In genomic region chr11:15114501-15115475, GRCh38 we compare ENCODE assay signal across 8 cellular contexts. TPM values are rescaled to one million over a fixed set of nuclear protein-coding genes. Genes with fewer than 3 reads are reported as not detected.
A peak's percentile ranks its signal among the peaks of the same experiment; 100 is the strongest.
DNase-seq lines count a peak whose midpoint lies in the region; ATAC-seq, FAIRE-seq and TF ChIP-seq lines count a peak whose summit lies in the region.
"Had no signal": no experiment of that assay in that cellular context is flagged by ENCODE, and none has a peak within 500 bp of the region (broad histone marks: within the 10 kb centered on the region; RNA-seq: fewer than 3 reads in every experiment).

INSC (plus strand) TSS chr11:15114923; CDS start chr11:15149175, 34,252 bp downstream.

- H3K79me2 ChIP-seq in astrocyte (ENCODE audit: insufficient read depth, low read length): no peaks in the 10 kb centered on the region

- H3K27me3 ChIP-seq in astrocyte (ENCODE audit: insufficient read depth, low read length): peaks cover 6% of the 10 kb centered on the region

- peak within 1 kb of the TSS; percentile 85 for H3K4me2 ChIP-seq in astrocyte (ENCODE audit: low read length)

- no peaks in the 10 kb centered on the region for H3K9me3 ChIP-seq in astrocyte (ENCODE audit: insufficient read depth, low read depth, low read length)

- H3K4me3 Mint-ChIP-seq in HFFc6 (peak within 1 kb of the TSS; percentile 35; the same call in 1 of the 2 replicates), astrocyte (ENCODE audit: unreplicated experiment) (no peak within 1 kb of the TSS)
- no peak within 1 kb of the TSS for H3K4me3 Mint-ChIP-seq in stimulated activated effector memory CD8-positive, alpha-beta T cell treated with anti-CD3 and anti-CD28 coated beads, Interleukin-12 subunit alpha, Interleukin-12 subunit beta, amount 100 ng/mL, for 72 hours

- peaks cover 4% of the 10 kb centered on the region for H3K4me1 ChIP-seq in astrocyte (ENCODE audit: insufficient read depth, low read length)

- ATAC-seq in stimulated activated effector memory CD8-positive, alpha-beta T cell treated with anti-CD3 and anti-CD28 coated beads, Interleukin-12 subunit alpha, Interleukin-12 subunit beta, amount 100 ng/mL, for 72 hours: no peak
- no peak for ATAC-seq in HG02938 (IDR thresholded peaks at IDR 0.05; ENCODE audit: unreplicated experiment)

- H3K27ac ChIP-seq in astrocyte (ENCODE audit: low read depth, low read length): no peak within 1 kb of the TSS

- H3K36me3 ChIP-seq in astrocyte (ENCODE audit: insufficient read depth, low read length): no peaks in the 10 kb centered on the region

- no peak for DNase-seq in HFFc6
- DNase-seq in astrocyte (ENCODE audit: low read depth): no peak
- DNase-seq in stimulated activated effector memory CD8-positive, alpha-beta T cell treated with anti-CD3 and anti-CD28 coated beads, Interleukin-12 subunit alpha, Interleukin-12 subunit beta, amount 100 ng/mL, for 72 hours (ENCODE audit: low spot score in 2 of 2): no peak
- DNase-seq in germinal center (ENCODE audit: low spot score): no peak
- no peak for DNase-seq in NCI-H2029 (lab: John Stamatoyannopoulos, UW)
- DNase-seq: stimulated activated CD4-positive, alpha-beta T cell treated with anti-CD3 and anti-CD28 coated beads, Interleukin-4, amount 100 ng/mL, for 24 hours had no signal

- H3K4me3 ChIP-seq in astrocyte (ENCODE audit: insufficient read depth, low read depth, low read length) (peak within 1 kb of the TSS; percentile 45), iPS-11a (ENCODE audit: low read depth, low read length) (peak within 1 kb of the TSS; percentile 35)

- H3K9me3 Mint-ChIP-seq in HFFc6 (no peaks in the 10 kb centered on the region), astrocyte (ENCODE audit: unreplicated experiment) (no peaks in the 10 kb centered on the region)
- no peaks in the 10 kb centered on the region for H3K9me3 Mint-ChIP-seq in stimulated activated effector memory CD8-positive, alpha-beta T cell treated with anti-CD3 and anti-CD28 coated beads, Interleukin-12 subunit alpha, Interleukin-12 subunit beta, amount 100 ng/mL, for 72 hours

- H3K27ac Mint-ChIP-seq in HFFc6 (no peak within 1 kb of the TSS), astrocyte (ENCODE audit: unreplicated experiment) (peak within 1 kb of the TSS; percentile 20)
- H3K27ac Mint-ChIP-seq in stimulated activated effector memory CD8-positive, alpha-beta T cell treated with anti-CD3 and anti-CD28 coated beads, Interleukin-12 subunit alpha, Interleukin-12 subunit beta, amount 100 ng/mL, for 72 hours: peak within 1 kb of the TSS; percentile 1

- H3K4me1 Mint-ChIP-seq in HFFc6 (ENCODE audit: low read depth) (peaks cover 12% of the 10 kb centered on the region), astrocyte (ENCODE audit: low read depth, unreplicated experiment) (peaks cover 5% of the 10 kb centered on the region)
- H3K4me1 Mint-ChIP-seq in stimulated activated effector memory CD8-positive, alpha-beta T cell treated with anti-CD3 and anti-CD28 coated beads, Interleukin-12 subunit alpha, Interleukin-12 subunit beta, amount 100 ng/mL, for 72 hours: peaks cover 17% of the 10 kb centered on the region

- peak within 1 kb of the TSS; percentile 55 for H3K9ac ChIP-seq in astrocyte (ENCODE audit: low read length)

- TF ChIP-seq CTCF in HFFc6 (IDR thresholded peaks at IDR 0.05) (no peak), astrocyte (IDR thresholded peaks at IDR 0.05; ENCODE audit: insufficient read depth, low read depth, low read length) (no peak)

- H4K20me1 ChIP-seq in astrocyte (ENCODE audit: insufficient read depth, low read length): no peaks in the 10 kb centered on the region

- H3K36me3 Mint-ChIP-seq in HFFc6 (ENCODE audit: low read depth) (no peaks in the 10 kb centered on the region), astrocyte (ENCODE audit: low read depth, unreplicated experiment) (no peaks in the 10 kb centered on the region)
- no peaks in the 10 kb centered on the region for H3K36me3 Mint-ChIP-seq in stimulated activated effector memory CD8-positive, alpha-beta T cell treated with anti-CD3 and anti-CD28 coated beads, Interleukin-12 subunit alpha, Interleukin-12 subunit beta, amount 100 ng/mL, for 72 hours

- no peak for FAIRE-seq in astrocyte (lab: Jason Lieb, UNC)

- peak within 1 kb of the TSS; percentile 74 for H2AFZ ChIP-seq in astrocyte (ENCODE audit: low read depth, low read length)

- H3K27me3 Mint-ChIP-seq in HFFc6 (ENCODE audit: insufficient read depth) (peaks cover 2% of the 10 kb centered on the region), astrocyte (ENCODE audit: low read depth, unreplicated experiment) (peaks cover 36% of the 10 kb centered on the region)

RNA-seq across cellular contexts. Expression of gene INSC, which starts in this region (rescaled TPM):
- total RNA-seq in HFFc6 (2021; fragmentation: NEBNext Ultra II Directional; extraction: Animal tissue kit (Norgen Biotek cat#: 25700)): under 1 TPM; 0.08 to 0.43 (median 0.16) TPM
- not detected in 2 replicates for total RNA-seq in astrocyte
